In the genomic region with DNA sequence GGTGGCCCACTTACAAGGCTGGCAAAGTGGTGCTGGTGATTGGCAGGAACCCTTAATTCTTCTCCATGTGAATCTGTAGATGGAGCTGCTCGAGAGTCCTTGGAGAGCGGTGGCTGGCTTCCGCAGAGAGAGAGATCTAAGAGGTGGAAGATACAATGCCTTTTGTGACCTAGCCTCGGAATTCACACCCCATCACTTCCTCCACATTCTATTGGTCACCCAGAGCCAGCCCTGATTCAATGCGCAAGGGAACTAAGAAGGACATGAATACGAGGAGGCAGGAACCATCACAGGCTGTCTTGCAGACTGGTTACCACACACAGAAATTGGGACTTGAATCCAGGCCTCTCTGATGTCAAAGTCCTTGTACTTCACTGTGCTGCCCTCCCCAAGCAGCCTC, we compare ENCODE assay signal across 7 cellular contexts.
"Had no signal": no experiment of that assay in that cellular context is flagged by ENCODE, and none has a peak within 500 bp of the region (broad histone marks: within the 10 kb centered on the region; RNA-seq: fewer than 3 reads in every experiment).

No MANE protein-coding gene starts in this region.

- H3K4me3 Mint-ChIP-seq: H9, IgD-negative memory B cell had no signal

- H3K36me3 Mint-ChIP-seq: IgD-negative memory B cell had no signal

- H3K9me3 Mint-ChIP-seq: H9, IgD-negative memory B cell had no signal

- ATAC-seq: HepG2 had no signal

- H3K27ac ChIP-seq: HL-60 had no signal

- DNase-seq: GOT3, H9, HCEC 1CT, KBM-7 had no signal

- H3K27ac Mint-ChIP-seq: H9, IgD-negative memory B cell had no signal

- H3K4me1 Mint-ChIP-seq: IgD-negative memory B cell had no signal
